8 cellular contexts compared by ENCODE assay signal in genomic region chr1:154272217-154272998, GRCh38. TPM values are rescaled to one million over a fixed set of nuclear protein-coding genes. Genes with fewer than 3 reads are reported as not detected.
DNase-seq lines count a peak whose midpoint lies in the region; ATAC-seq and TF ChIP-seq lines count a peak whose summit lies in the region.

TSS of gene HAX1 (plus strand) at chr1:154272629. CDS start at chr1:154272724, 95 bp downstream.

- peaks cover 35% of the 10 kb centered on the region for H3K4me1 Mint-ChIP-seq in activated naive CD8-positive, alpha-beta T cell (ENCODE audit: low read depth)

- H3K27ac ChIP-seq in ovary (peak within 1 kb of the TSS; percentile 69 to 89), tibial artery (peak within 1 kb of the TSS; percentile 90 to 92)

- intact Hi-C loops in head of caudate nucleus (cut with DNase I) (loop anchor here (2.0 to 5.0 kb wide), 2 partner anchors 52 to 65 kb away; partner anchors contain the start of gene UBAP2L), ovary (cut with DNase I) (loop anchor here in 1 of 4 donors (5.0 kb wide), 1 partner anchor 50 kb away; the partner anchor contains the start of gene AQP10), tibial artery (cut with DNase I; ENCODE audit: low total_unique reads) (loop anchor here (5.0 kb wide), 2 partner anchors 60 to 75 kb away; no protein-coding TSS in a partner anchor)

- no peaks in the 10 kb centered on the region for H3K27me3 ChIP-seq in ovary
- no peaks in the 10 kb centered on the region for H3K27me3 ChIP-seq in tibial artery

- no peak for TF ChIP-seq EP300 in ovary (IDR thresholded peaks at IDR 0.05)

- peak within 1 kb of the TSS; percentile 91 for H3K4me3 ChIP-seq in ovary
- peak within 1 kb of the TSS; percentile 75 to 86 for H3K4me3 ChIP-seq in tibial artery

- peak; percentile 79 for TF ChIP-seq POLR2A in ovary (IDR thresholded peaks at IDR 0.05)

- peak; percentile 82 for ATAC-seq in HG02588 (IDR thresholded peaks at IDR 0.05; ENCODE audit: unreplicated experiment)

- H3K4me3 Mint-ChIP-seq in activated naive CD8-positive, alpha-beta T cell = peak within 1 kb of the TSS; percentile 98

- peaks cover 2% of the 10 kb centered on the region for H3K4me1 ChIP-seq in ovary (ENCODE audit: insufficient read depth)
- H3K4me1 ChIP-seq in tibial artery = peaks cover 0 to 20% (median 15%) of the 10 kb centered on the region in 4 donors

- TF ChIP-seq CTCF in GM10266 (IDR thresholded peaks at IDR 0.05; ENCODE audit: control insufficient read depth, insufficient read depth, low read depth, missing control alignments) (peak; percentile 88), ovary (IDR thresholded peaks at IDR 0.05) (peak; percentile 65 to 88 (median 82)), tibial artery (IDR thresholded peaks at IDR 0.05) (peak; percentile 74 to 78)

- DNase-seq in GM10266 (ENCODE audit: extremely low spot score) (peak; percentile 93), NCI-H1092 (lab: John Stamatoyannopoulos, UW) (peak; percentile 96), SKM-1 (lab: John Stamatoyannopoulos, UW; ENCODE audit: unreplicated experiment) (peak; percentile 100), head of caudate nucleus (peak; percentile 83 to 96 (median 91)), ovary (peak; percentile 93 to 95 (median 94)), tibial artery (peak; percentile 93 to 96)

- no peaks in the 10 kb centered on the region for H3K27me3 Mint-ChIP-seq in activated naive CD8-positive, alpha-beta T cell

- 0 to 1% (median 0%) methylated on average over 45 to 47 of the region's 47 CpGs for WGBS in ovary, 3 donors

- peak within 1 kb of the TSS; percentile 97 for H3K27ac Mint-ChIP-seq in activated naive CD8-positive, alpha-beta T cell

- no peaks in the 10 kb centered on the region for H3K9me3 ChIP-seq in ovary
- no peaks in the 10 kb centered on the region for H3K9me3 ChIP-seq in tibial artery

- H3K9me3 Mint-ChIP-seq in activated naive CD8-positive, alpha-beta T cell (ENCODE audit: low read depth) = no peaks in the 10 kb centered on the region

- H3K36me3 ChIP-seq in ovary (no peaks in the 10 kb centered on the region), tibial artery (peaks cover 32 to 64% (median 35%) of the 10 kb centered on the region in 3 donors)

- peaks cover 9% of the 10 kb centered on the region for H3K36me3 Mint-ChIP-seq in activated naive CD8-positive, alpha-beta T cell

RNA-seq across cellular contexts. Expression of gene HAX1, which starts in this region (rescaled TPM):
- 100 to 1,000 TPM in 2 of 7 donors, 10 to 100 TPM in 5; 67.2 to 134 (median 81.3) TPM for total RNA-seq in ovary
- 100 to 1,000 TPM in 1 of 2 donors, 10 to 100 TPM in 1; 90.1 to 198 TPM for polyA plus RNA-seq in ovary

Comparison
In these comparisons a context has a peak if more than half of its experiments do, and no peak if none do; other contexts are left out.
1. Peak in every context shown above with its lines: DNase-seq, ATAC-seq, H3K4me3 ChIP-seq and H3K27ac ChIP-seq.